ENCODE assay signal across 11 cellular contexts in genomic region chr9:124007468-124008306, GRCh38. TPM values are rescaled to one million over a fixed set of nuclear protein-coding genes. Genes with fewer than 3 reads are reported as not detected.
A peak's percentile ranks its signal among the peaks of the same experiment; 100 is the strongest.
DNase-seq lines count a peak whose midpoint lies in the region; ATAC-seq and TF ChIP-seq lines count a peak whose summit lies in the region.
"Had no signal": no experiment of that assay in that cellular context is flagged by ENCODE, and none has a peak within 500 bp of the region (broad histone marks: within the 10 kb centered on the region; RNA-seq: fewer than 3 reads in every experiment).

No MANE protein-coding gene starts in this region.

- peaks cover 6% of the 10 kb centered on the region for H3K79me1 ChIP-seq in neuronal stem cell (ENCODE audit: low read depth, low read length)

- H3K9me2 ChIP-seq in SK-N-SH = no peaks in the 10 kb centered on the region

- no peak overlapping the region for H2BK15ac ChIP-seq in neuronal stem cell (ENCODE audit: low read length)

- no peak overlapping the region for H3K23ac ChIP-seq in neuronal stem cell (ENCODE audit: low read depth, low read length, poor library complexity)

- TF ChIP-seq RAD21 in SK-N-SH (IDR thresholded peaks at IDR 0.05; ENCODE audit: low read length) = no peak

- H3K4me1 ChIP-seq in SK-N-SH (ENCODE audit: control insufficient read depth in 1 of 2, insufficient read depth in 2 of 2, low read depth in 1 of 2, low read length in 1 of 2) (peaks cover 0 to 9% of the 10 kb centered on the region in 2 experiments; a peak in 1 of 4 replicates), neuronal stem cell (ENCODE audit: control insufficient read depth in 2 of 2, insufficient read depth in 1 of 2, low read depth in 1 of 2, low read length in 2 of 2) (peaks cover 17 to 45% of the 10 kb centered on the region in 2 donors)

- H3K4me3 ChIP-seq in SK-N-SH (ENCODE audit: low read depth in 2 of 2, low read length in 1 of 2) (no peak overlapping the region), MG63 (peak overlapping the region; percentile 22; the same call in 1 of the 2 replicates), dorsolateral prefrontal cortex (peak overlapping the region; percentile 19 to 69 (median 55)), neuronal stem cell (ENCODE audit: low read length in 2 of 2) (peak overlapping the region in 1 of 2 donors; percentile 76)

- H3K36me3 Mint-ChIP-seq in T-cell = no peaks in the 10 kb centered on the region

- H3K9me3 ChIP-seq in SK-N-SH = no peaks in the 10 kb centered on the region
- H3K9me3 ChIP-seq in MG63 = no peaks in the 10 kb centered on the region
- H3K9me3 ChIP-seq in neuronal stem cell (replicated peaks in 1 of 2; ENCODE audit: control insufficient read depth in 2 of 2, insufficient read depth in 1 of 2, low read depth in 1 of 2, low read length in 2 of 2) = peaks cover 0 to 4% of the 10 kb centered on the region in 2 donors
- H3K9me3 ChIP-seq: pancreas had no signal

- no peak overlapping the region for H4K8ac ChIP-seq in neuronal stem cell (ENCODE audit: low read depth, low read length)

- H3K27me3 Mint-ChIP-seq in T-cell = peaks cover 72 to 76% of the 10 kb centered on the region in 2 donors

- H2AFZ ChIP-seq in SK-N-SH (ENCODE audit: low read depth) (no peak overlapping the region), neuronal stem cell (ENCODE audit: low read length) (peak overlapping the region; percentile 89)

- no peak for ATAC-seq in SK-N-SH treated with all-trans-retinoic acid at 6 μM for 48 hours
- no peak for ATAC-seq in T-cell (replicated peaks in 1 of 4)

- H2BK5ac ChIP-seq in neuronal stem cell (ENCODE audit: low read length) = peak overlapping the region; percentile 79

- no peak overlapping the region for H3K27ac Mint-ChIP-seq in T-cell

- H3K4me2 ChIP-seq in SK-N-SH = no peak overlapping the region
- peak overlapping the region; percentile 92 for H3K4me2 ChIP-seq in neuronal stem cell (ENCODE audit: insufficient read depth, low read length, poor library complexity, severe bottlenecking)

- intact Hi-C loops in dorsolateral prefrontal cortex (cut with DNase I) = no loop called here

- POLR2A ChIA-PET in SK-N-SH (lab: Yijun Ruan, JAX) (no interaction called here), T-cell (lab: Charles Lee) (no interaction called here)

- H2BK12ac ChIP-seq in neuronal stem cell (ENCODE audit: low read length) = no peak overlapping the region

- H4K91ac ChIP-seq in neuronal stem cell (ENCODE audit: low read depth, low read length, poor library complexity) = no peak overlapping the region

- peak overlapping the region; percentile 97 for H3K18ac ChIP-seq in neuronal stem cell (ENCODE audit: low read length)

- H3K4me1 Mint-ChIP-seq in T-cell = peaks cover 15 to 27% (median 25%) of the 10 kb centered on the region in 3 donors

- no peaks in the 10 kb centered on the region for H4K20me1 ChIP-seq in SK-N-SH (ENCODE audit: insufficient read depth)

- DNase-seq in SK-N-SH = no peak
- DNase-seq in MG63 = no peak
- no peak for DNase-seq in dorsolateral prefrontal cortex
- DNase-seq in neuronal stem cell (ENCODE audit: low spot score) = peak; percentile 29
- DNase-seq in kidney tubule cell (ENCODE audit: low spot score) = no peak
- no peak for DNase-seq in NCI-H510A treated with DMSO at 0.1 percent for 48 hours (lab: John Stamatoyannopoulos, UW)
- DNase-seq in T-cell = no peak
- DNase-seq: kidney; stimulated activated CD4-positive, alpha-beta T cell treated with anti-CD3 and anti-CD28 coated beads, Interleukin-2, amount 100 ng/mL, for 48 hours had no signal

- H3K9ac ChIP-seq in SK-N-SH (no peak overlapping the region), neuronal stem cell (ENCODE audit: low read depth, low read length, poor library complexity) (peak overlapping the region; percentile 40)

- H3K27me3 ChIP-seq in SK-N-SH (ENCODE audit: insufficient read depth) = peaks cover 92% of the 10 kb centered on the region
- peaks cover 68% of the 10 kb centered on the region for H3K27me3 ChIP-seq in MG63
- H3K27me3 ChIP-seq in dorsolateral prefrontal cortex = peaks cover 0 to 99% (median 70%) of the 10 kb centered on the region in 45 donors
- peaks cover 0 to 96% (median 6%) of the 10 kb centered on the region in 3 experiments for H3K27me3 ChIP-seq in neuronal stem cell (ENCODE audit: control insufficient read depth in 3 of 3, insufficient read depth in 3 of 3, low read depth in 1 of 3, low read length in 3 of 3)

- H2AK5ac ChIP-seq in neuronal stem cell (ENCODE audit: low read depth, low read length) = peak overlapping the region; percentile 41

- peak overlapping the region; percentile 77 for H2BK120ac ChIP-seq in neuronal stem cell (ENCODE audit: low read depth, low read length)

- H3K36me3 ChIP-seq in SK-N-SH (replicated peaks in 1 of 2; ENCODE audit: control insufficient read depth in 1 of 2, insufficient read depth in 2 of 2, low read length in 1 of 2) = no peaks in the 10 kb centered on the region
- no peaks in the 10 kb centered on the region for H3K36me3 ChIP-seq in MG63
- H3K36me3 ChIP-seq in neuronal stem cell (replicated peaks in 1 of 2; ENCODE audit: control insufficient read depth in 2 of 2, insufficient read depth in 2 of 2, low read length in 2 of 2) = no peaks in the 10 kb centered on the region
- H3K36me3 ChIP-seq: pancreas had no signal

- WGBS in SK-N-SH (ENCODE audit: low lambda C conversion rate) = 17% methylated on average over 25 of the region's 25 CpGs
- WGBS in neuronal stem cell (ENCODE audit: extremely low coverage in 2 of 2, insufficient read length in 2 of 2, insufficient replicate concordance in 1 of 2), 2 donors = no CpG with 5 or more reads among the region's 25 CpGs

- no peak overlapping the region for H3K4ac ChIP-seq in neuronal stem cell (ENCODE audit: low read length)

- H3K79me2 ChIP-seq in SK-N-SH (ENCODE audit: insufficient read depth) = no peaks in the 10 kb centered on the region

- no peaks in the 10 kb centered on the region for H3F3A ChIP-seq in SK-N-SH (replicated peaks; ENCODE audit: insufficient read depth)

- no peak overlapping the region for H3K27ac ChIP-seq in SK-N-SH (ENCODE audit: low read depth in 2 of 2, low read length in 1 of 2)
- peak overlapping the region in 53 of 59 donors; percentile 0 to 90 (median 66) for H3K27ac ChIP-seq in dorsolateral prefrontal cortex
- peak overlapping the region; percentile 70 for H3K27ac ChIP-seq in neuronal stem cell (replicated peaks; ENCODE audit: low read length)
- H3K27ac ChIP-seq: pancreas had no signal

- H3K4me3 Mint-ChIP-seq in T-cell = peak overlapping the region in 1 of 3 donors; percentile 56

- TF ChIP-seq EP300 in SK-N-SH (IDR thresholded peaks at IDR 0.05; ENCODE audit: borderline replicate concordance in 1 of 2, low read depth in 1 of 2, low read length in 1 of 2) = no peak

- CTCF ChIA-PET in SK-N-SH (lab: Yijun Ruan, JAX) (interaction anchor here (0.7 kb wide), 2 partner anchors 9 to 33 kb away, joined by 3 to 4 read pairs; no protein-coding TSS in a partner anchor), T-cell (lab: Charles Lee) (no interaction called here)

- H3K14ac ChIP-seq in neuronal stem cell (ENCODE audit: low read length) = no peak overlapping the region

- no peak for TF ChIP-seq CTCF in SK-N-SH (IDR thresholded peaks at IDR 0.05)
- TF ChIP-seq CTCF in dorsolateral prefrontal cortex (IDR thresholded peaks at IDR 0.05 in 54 of 56, conservative IDR thresholded peaks at IDR 0.05 in 2 of 56; ENCODE audit: low read depth in 1 of 56, partially characterized antibody in 56 of 56) = no peak

- no peaks in the 10 kb centered on the region for H3K9me3 Mint-ChIP-seq in T-cell

TF ChIP-seq in SK-N-SH, 30 proteins besides CTCF, POLR2A, EP300 and RAD21:
- TF ChIP-seq SIN3A (IDR thresholded peaks at IDR 0.05; ENCODE audit: borderline replicate concordance, low read depth, low read length) = no peak
- peak; percentile 47; the same call in 1 of the 2 replicates for TF ChIP-seq EZH2phosphoT487 (IDR thresholded peaks at IDR 0.05; ENCODE audit: borderline replicate concordance, low read depth)

TF ChIP-seq in SK-N-SH treated with all-trans-retinoic acid at 6 μM for 48 hours, 23 proteins besides CTCF, POLR2A, EP300 and RAD21 (continues in another document):
- TF ChIP-seq ZFP3 (CRISPR knock-in tag; IDR thresholded peaks at IDR 0.05) (no peak), PATZ1 (CRISPR knock-in tag; IDR thresholded peaks at IDR 0.05; ENCODE audit: borderline replicate concordance) (no peak)

RNA-seq across cellular contexts. Expression of gene LHX2, which starts 3.9 kb away (rescaled TPM):
- not detected in 2 replicates for polyA plus RNA-seq in SK-N-SH (2012; rRNA removed)
- 0.03 TPM in 1 of 2 replicates, not detected in the other for polyA plus RNA-seq in SK-N-SH (2012; cell fraction: cytosol; rRNA removed)
- polyA plus RNA-seq in SK-N-SH (2012; cell fraction: nucleus; rRNA removed) = not detected in 2 replicates
- 0.49 and 0.74 TPM in 2 replicates for total RNA-seq in MG63 (2014; rRNA removed; shearing (Covaris generic); ENCODE audit: low replicate concordance)
- total RNA-seq in dorsolateral prefrontal cortex (100 to 1,000 TPM in 8 of 120 experiments, 10 to 100 TPM in 112; 23.2 to 211 (median 64.6) TPM), T-cell (not detected)
- 373 TPM for polyA plus RNA-seq in neuronal stem cell (2013, experiment 1 of 2)
- 381 TPM for polyA plus RNA-seq in neuronal stem cell (2013, experiment 2 of 2)
- total RNA-seq: kidney, pancreas had no signal
- polyA plus RNA-seq: pancreas had no signal

Comparison
In these comparisons a context has a peak if more than half of its experiments do, and no peak if none do; other contexts are left out.
1. H3K27ac ChIP-seq: peak in dorsolateral prefrontal cortex (53 of 59) and neuronal stem cell (single experiment); none in SK-N-SH (0 of 2).
2. H3K4me3 ChIP-seq: peak in MG63 (single experiment) and dorsolateral prefrontal cortex (59 of 59); none in SK-N-SH (0 of 2).
3. RNA of gene LHX2, which starts 3.9 kb away (total RNA-seq): 23.2 to 211 TPM in dorsolateral prefrontal cortex; 0.49 to 0.74 TPM in MG63 and not detected in T-cell; every median in the first group is over 10 times any median in the second.